In genomic region chr9:134146774-134147493, GRCh38 we compare ENCODE assay signal across 16 cellular contexts. TPM values are rescaled to one million over a fixed set of nuclear protein-coding genes. Genes with fewer than 3 reads are reported as not detected.
DNase-seq lines count a peak whose midpoint lies in the region; TF ChIP-seq lines count a peak whose summit lies in the region.
"Had no signal": no experiment of that assay in that cellular context is flagged by ENCODE, and none has a peak within 500 bp of the region (broad histone marks: within the 10 kb centered on the region; RNA-seq: fewer than 3 reads in every experiment).

No MANE protein-coding gene starts in this region.

- H3K27me3 ChIP-seq in GM06990 (replicated peaks; ENCODE audit: control insufficient read depth, insufficient read depth, low read length) (no peaks in the 10 kb centered on the region), mammary epithelial cell (ENCODE audit: insufficient read depth, low read length) (no peaks in the 10 kb centered on the region)
- H3K27me3 ChIP-seq: SJCRH30 had no signal

- TF ChIP-seq CTCF in GM06990 (IDR thresholded peaks at IDR 0.05; ENCODE audit: insufficient read depth, low read length, poor library complexity, severe bottlenecking) (peak; percentile 11), HEK293 (tag by site-specific recombination; IDR thresholded peaks at IDR 0.05) (no peak), mammary epithelial cell (conservative IDR thresholded peaks at IDR 0.05 in 1 of 2, IDR thresholded peaks at IDR 0.05 in 1 of 2; ENCODE audit: extremely low read depth in 1 of 2, insufficient read depth in 1 of 2, low read depth in 1 of 2, low read length in 2 of 2) (peak; percentile 19 to 47), mesothelial cell of epicardium (IDR thresholded peaks at IDR 0.05; ENCODE audit: unreplicated experiment) (no peak)

- intact Hi-C loops in mammary epithelial cell (cut with micrococcal nuclease) = no loop called here

- BruUV-seq in mammary epithelial cell (replicated peaks; lab: Mats Ljungman, UMichigan) = no TSS peak

- H3K27ac Mint-ChIP-seq in mesothelial cell of epicardium = peak overlapping the region; percentile 43

- CTCF ChIA-PET in HEK293 (lab: Yijun Ruan, JAX) = interaction anchor here (0.6 to 1.4 kb wide), 3 partner anchors 9 to 80 kb away, joined by 3 to 4 read pairs (median 4); no protein-coding TSS in a partner anchor
- CTCF ChIA-PET in mammary epithelial cell (lab: Charles Lee; ENCODE audit: low non-redundant PET) = interaction anchor here (0.6 to 0.9 kb wide), 3 partner anchors 214 to 404 kb away, joined by 3 to 6 read pairs (median 4); no protein-coding TSS in a partner anchor

- in situ Hi-C loops in mammary epithelial cell (cut with MboI; ENCODE audit: low sequenced_read_pairs in 2 of 2) = no loop called here

- no peak overlapping the region for H3K4me3 ChIP-seq in GM06990 (replicated peaks; ENCODE audit: low read depth, low read length)
- no peak overlapping the region for H3K4me3 ChIP-seq in HEK293 (ENCODE audit: low read depth, low read length)
- no peak overlapping the region for H3K4me3 ChIP-seq in mammary epithelial cell (replicated peaks in 1 of 3; ENCODE audit: insufficient read depth in 1 of 3, low read depth in 2 of 3, low read length in 3 of 3)
- H3K4me3 ChIP-seq: SJCRH30 had no signal

- no peak overlapping the region for H3K4me3 Mint-ChIP-seq in mesothelial cell of epicardium

- POLR2A ChIA-PET in HEK293 (lab: Yijun Ruan, JAX) = interaction anchor here (0.5 to 3.0 kb wide), 2 partner anchors 11 to 17 kb away, joined by 4 to 11 read pairs; partner anchors contain the start of gene WDR5

- no peaks in the 10 kb centered on the region for H3K9me3 ChIP-seq in HEK293 (ENCODE audit: control insufficient read depth, insufficient read depth, low read depth, low read length)
- no peaks in the 10 kb centered on the region for H3K9me3 ChIP-seq in mammary epithelial cell (replicated peaks; ENCODE audit: insufficient read depth, low read length)
- H3K9me3 ChIP-seq: SJCRH30 had no signal

- no peaks in the 10 kb centered on the region for H3K9me3 Mint-ChIP-seq in mesothelial cell of epicardium

- WGBS in mammary epithelial cell (ENCODE audit: low coverage, missing lambda C conversion rate) = 16% methylated on average over 8 of the region's 8 CpGs

- H4K20me1 ChIP-seq in mammary epithelial cell (ENCODE audit: insufficient read depth, low read length) = no peaks in the 10 kb centered on the region

- H3K36me3 ChIP-seq in GM06990 (ENCODE audit: control insufficient read depth, insufficient read depth, low read length) (peaks cover 36% of the 10 kb centered on the region), HEK293 (ENCODE audit: control insufficient read depth in 2 of 2, insufficient read depth in 1 of 2, low read length in 2 of 2) (peaks cover 34 to 88% of the 10 kb centered on the region in 2 experiments; a peak in 2 of 3 replicates), mammary epithelial cell (ENCODE audit: insufficient read depth, low read length) (peaks cover 38% of the 10 kb centered on the region)

- H3K4me2 ChIP-seq in mammary epithelial cell (ENCODE audit: insufficient read depth, low read depth, low read length) = no peak overlapping the region

- H3K27ac ChIP-seq in HEK293 (ENCODE audit: extremely low read depth, low read depth, low read length) (no peak overlapping the region), mammary epithelial cell (ENCODE audit: insufficient read depth, low read depth, low read length) (no peak overlapping the region)
- H3K27ac ChIP-seq: HL-60, SJCRH30 had no signal

- peaks cover 10% of the 10 kb centered on the region for H3K4me1 Mint-ChIP-seq in mesothelial cell of epicardium

- H3K79me2 ChIP-seq in mammary epithelial cell (ENCODE audit: insufficient read depth, low read length) = peaks cover 34% of the 10 kb centered on the region

- no peaks in the 10 kb centered on the region for H3K27me3 Mint-ChIP-seq in mesothelial cell of epicardium (ENCODE audit: low read depth)

- H3K4me1 ChIP-seq in HEK293 (ENCODE audit: control insufficient read depth, insufficient read depth, low read length) (no peaks in the 10 kb centered on the region), mammary epithelial cell (ENCODE audit: insufficient read depth, low read length) (peaks cover 13% of the 10 kb centered on the region)

- H3K9ac ChIP-seq in mammary epithelial cell (ENCODE audit: insufficient read depth, low read length) = no peak overlapping the region

- dilution Hi-C loops in mammary epithelial cell (cut with HindIII; ENCODE audit: low sequenced_read_pairs) = loop anchor here (5.0 kb wide), 1 partner anchor 95 kb away; no protein-coding TSS in a partner anchor

- peaks cover 39% of the 10 kb centered on the region for H3K36me3 Mint-ChIP-seq in mesothelial cell of epicardium

- DNase-seq in GM06990 (ENCODE audit: extremely low read depth, insufficient read length) (no peak), mammary epithelial cell (peak; percentile 66), mesothelial cell of epicardium (ENCODE audit: low spot score in 2 of 2, unreplicated experiment in 2 of 2) (no peak), NOMO-1 (lab: John Stamatoyannopoulos, UW; ENCODE audit: unreplicated experiment in 2 of 2) (no peak), SHP77 (lab: John Stamatoyannopoulos, UW) (no peak), ureter (ENCODE audit: low spot score) (no peak)
- DNase-seq: DMS153, HCEC 1CT, KBM-7, NCI-H1105, NCI-H187, NCI-H446 treated with DMSO at 0.1 percent for 48 hours, SJCRH30 had no signal

- H2AFZ ChIP-seq in mammary epithelial cell (ENCODE audit: low read depth, low read length) = no peak overlapping the region

TF ChIP-seq in HEK293, 187 proteins besides CTCF, POLR2A, EP300 and RAD21:
- TF ChIP-seq PRDM10 (tag by site-specific recombination; IDR thresholded peaks at IDR 0.05) (0 out of 2 replicates have a peak, but pooled peaks have one; percentile 13), ZNF596 (tag by site-specific recombination; IDR thresholded peaks at IDR 0.05) (no peak)

RNA-seq across cellular contexts. Expression of gene WDR5, which starts 11.1 kb away (rescaled TPM):
- total RNA-seq in mammary epithelial cell = 10 to 100 TPM; 22.3 to 37.9 TPM
- polyA plus RNA-seq in mammary epithelial cell = 32.8 TPM
- 31.2 TPM for polyA minus RNA-seq in mammary epithelial cell
- 42.3 to 43.5 TPM (median 42.5 TPM) in 3 replicates for total RNA-seq in mesothelial cell of epicardium
- 30.6 TPM for total RNA-seq in ureter

RNA-seq across cellular contexts. Expression of gene RNU6ATAC, which starts 17.4 kb away (rescaled TPM):
- total RNA-seq in mammary epithelial cell (10 to 100 TPM in 1 of 2 donors, not detected in 1; 58.5 TPM), mesothelial cell of epicardium (61.4 to 122 TPM (median 69.3 TPM) in 3 replicates), ureter (13.6 TPM)
- polyA plus RNA-seq in mammary epithelial cell = not detected
- polyA minus RNA-seq in mammary epithelial cell = not detected
- total RNA-seq: SJCRH30 had no signal
- polyA plus RNA-seq: BJ had no signal

Comparison
In these comparisons a context has a peak if more than half of its experiments do, and no peak if none do; other contexts are left out.
1. CTCF ChIP-seq: peak in GM06990 (single experiment) and mammary epithelial cell (2 of 2); none in HEK293 (single experiment) and mesothelial cell of epicardium (single experiment).